Comparison of ENCODE assay signal across 17 cellular contexts in the genomic region with DNA sequence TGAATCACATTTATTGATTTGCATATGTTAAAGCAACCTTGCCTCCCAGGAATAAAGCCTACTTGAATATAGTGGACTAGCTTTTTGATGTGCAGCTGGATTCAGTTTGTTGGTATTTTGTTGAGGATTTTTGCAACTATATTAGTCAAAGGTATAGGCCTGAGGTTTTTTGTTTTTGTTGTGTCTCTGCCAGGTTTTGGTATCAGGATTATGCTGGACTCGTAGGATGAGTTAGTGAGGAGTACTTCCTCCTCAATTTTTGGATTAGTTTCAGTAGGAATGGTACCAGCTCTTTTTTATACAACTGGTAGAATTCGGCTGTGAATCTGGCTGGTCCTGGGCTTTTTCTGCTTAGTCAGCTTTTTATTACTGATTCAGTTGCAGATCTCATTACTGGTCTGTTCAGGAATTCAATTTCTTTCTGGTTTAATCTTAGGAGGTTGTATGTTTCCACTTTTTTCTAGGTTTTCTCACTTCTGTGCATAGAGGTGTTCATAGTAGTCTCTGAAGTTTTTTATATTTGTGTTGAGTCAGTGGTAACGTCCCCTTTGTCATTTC.
"Had no signal": no experiment of that assay in that cellular context is flagged by ENCODE, and none has a peak within 500 bp of the region (broad histone marks: within the 10 kb centered on the region; RNA-seq: fewer than 3 reads in every experiment).

No MANE protein-coding gene starts in this region.

- H3K27ac ChIP-seq: epithelial cell of prostate, foreskin keratinocyte, left ventricle myocardium inferior, ovary, prostate gland, stomach, suprapubic skin, tibial nerve had no signal

- H3K4me3 ChIP-seq: left ventricle myocardium inferior, ovary, prostate gland, stomach, suprapubic skin, tibial nerve had no signal

- DNase-seq: activated gamma-delta T cell treated with Interleukin-2 at 50 U/mL for 16 hours; activated T-cell treated with anti-CD3 and anti-CD28 coated beads, Interleukin-2, amount 50 U/mL, for 1 hour; aorta; cortex of kidney; endodermal cell; foreskin keratinocyte; immature natural killer cell; left ventricle myocardium inferior; midbrain; natural killer cell; ovary; stomach; T-helper 9 cell had no signal

- H3K36me3 ChIP-seq: left ventricle myocardium inferior, ovary, prostate gland, stomach, suprapubic skin, tibial nerve had no signal

- H3K27me3 ChIP-seq: foreskin keratinocyte, ovary, stomach, suprapubic skin, tibial nerve had no signal

- H3K9me3 ChIP-seq: ovary, prostate gland, suprapubic skin had no signal

- H3K4me1 ChIP-seq: left ventricle myocardium inferior, prostate gland, stomach, suprapubic skin had no signal
